In the genomic region with DNA sequence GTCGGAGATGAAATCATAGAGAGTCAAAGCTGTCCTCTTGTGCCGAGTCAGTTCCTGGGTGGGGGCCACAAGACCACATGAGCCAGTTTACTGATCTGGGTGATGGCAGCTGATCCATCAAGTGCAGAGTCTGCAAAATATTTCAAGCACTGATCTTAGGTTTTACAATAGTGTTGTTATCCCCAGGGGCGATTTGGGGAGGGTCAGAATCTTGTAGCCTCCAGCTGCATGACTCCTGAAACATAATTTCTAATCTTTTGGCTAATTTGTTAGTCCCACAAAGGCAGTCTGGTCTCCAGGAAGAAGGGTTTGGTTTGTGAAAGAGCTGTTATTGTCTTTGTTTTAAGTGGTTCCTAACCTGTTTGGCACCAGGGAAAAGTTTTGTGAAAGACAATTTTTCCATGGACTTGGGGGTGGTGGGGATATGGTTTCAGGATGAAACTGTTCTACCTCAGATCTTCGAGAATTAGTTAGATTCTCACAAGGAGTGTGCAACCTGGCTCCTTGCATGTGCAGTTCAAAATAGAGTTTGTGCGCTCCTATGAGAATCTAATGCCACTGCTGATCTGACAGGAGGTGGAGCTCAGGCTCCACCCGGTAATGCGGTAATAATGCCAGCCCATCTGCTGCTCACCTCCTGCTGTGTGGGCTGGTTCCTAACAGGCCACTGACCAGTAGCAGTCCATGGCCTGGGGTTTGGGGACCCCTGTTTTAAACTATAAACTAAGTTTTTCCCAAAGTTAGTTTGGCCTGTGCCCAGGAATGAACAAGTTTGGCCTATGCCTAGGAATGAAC, we compare ENCODE assay signal across 13 cellular contexts. TPM values are rescaled to one million over a fixed set of nuclear protein-coding genes. Genes with fewer than 3 reads are reported as not detected.
DNase-seq lines count a peak whose midpoint lies in the region; ATAC-seq and TF ChIP-seq lines count a peak whose summit lies in the region.
"Had no signal": no experiment of that assay in that cellular context is flagged by ENCODE, and none has a peak within 500 bp of the region (broad histone marks: within the 10 kb centered on the region; RNA-seq: fewer than 3 reads in every experiment).

No MANE protein-coding gene starts in this region.

- H3K36me3 ChIP-seq in mammary epithelial cell (ENCODE audit: insufficient read depth, low read length): peaks cover 2% of the 10 kb centered on the region
- H3K36me3 ChIP-seq in thoracic aorta: no peaks in the 10 kb centered on the region

- peaks cover 7 to 12% of the 10 kb centered on the region in 2 donors for H3K9me3 Mint-ChIP-seq in activated T-cell treated with anti-CD3 and anti-CD28 coated beads, Interleukin-2, amount 50 U/mL, for 72 hours

- BruUV-seq in mammary epithelial cell (replicated peaks; lab: Mats Ljungman, UMichigan): no TSS peak

- dilution Hi-C loops in mammary epithelial cell (cut with HindIII; ENCODE audit: low sequenced_read_pairs): no loop called here

- peaks cover 100% of the 10 kb centered on the region for H3K79me2 ChIP-seq in mammary epithelial cell (ENCODE audit: insufficient read depth, low read length)

- POLR2A ChIA-PET in GM10248 (lab: Yijun Ruan, JAX): no interaction called here

- H3K27me3 Mint-ChIP-seq in activated T-cell treated with anti-CD3 and anti-CD28 coated beads, Interleukin-2, amount 50 U/mL, for 72 hours (ENCODE audit: low read depth): no peaks in the 10 kb centered on the region

- no peaks in the 10 kb centered on the region for H3K27me3 ChIP-seq in mammary epithelial cell (ENCODE audit: insufficient read depth, low read length)
- H3K27me3 ChIP-seq in thoracic aorta (replicated peaks; ENCODE audit: insufficient read depth): no peaks in the 10 kb centered on the region

- no peak overlapping the region for H3K9ac ChIP-seq in mammary epithelial cell (ENCODE audit: insufficient read depth, low read length)

- intact Hi-C loops in mammary epithelial cell (cut with micrococcal nuclease) (no loop called here), left colon (cut with DNase I, micrococcal nuclease) (no loop called here)

- no peak overlapping the region for H3K27ac ChIP-seq in mammary epithelial cell (ENCODE audit: insufficient read depth, low read depth, low read length)
- H3K27ac ChIP-seq in thoracic aorta: peak overlapping the region; percentile 40 to 44
- H3K27ac ChIP-seq: coronary artery, PC-9 had no signal

- no peaks in the 10 kb centered on the region for H4K20me1 ChIP-seq in mammary epithelial cell (ENCODE audit: insufficient read depth, low read length)

- in situ Hi-C loops in mammary epithelial cell (cut with MboI; ENCODE audit: low sequenced_read_pairs in 2 of 2): no loop called here

- no peak for TF ChIP-seq CTCF in mammary epithelial cell (conservative IDR thresholded peaks at IDR 0.05 in 1 of 2, IDR thresholded peaks at IDR 0.05 in 1 of 2; ENCODE audit: extremely low read depth in 1 of 2, insufficient read depth in 1 of 2, low read depth in 1 of 2, low read length in 2 of 2)
- no peak for TF ChIP-seq CTCF in thoracic aorta (IDR thresholded peaks at IDR 0.05)
- no peak for TF ChIP-seq CTCF in GM10248 (IDR thresholded peaks at IDR 0.05; ENCODE audit: control extremely low read depth, extremely low read depth, low read depth, missing control alignments)

- no peak overlapping the region for H2AFZ ChIP-seq in mammary epithelial cell (ENCODE audit: low read depth, low read length)
- H2AFZ ChIP-seq: PC-9 had no signal

- 93% methylated on average over 6 of the region's 7 CpGs for WGBS in mammary epithelial cell (ENCODE audit: low coverage, missing lambda C conversion rate)

- no peak for DNase-seq in activated T-cell treated with anti-CD3 and anti-CD28 coated beads, Interleukin-2, amount 50 U/mL, for 72 hours
- DNase-seq in activated T-cell treated with anti-CD3 and anti-CD28 coated beads, Interleukin-2, amount 50 U/mL, for 1 hour: no peak
- DNase-seq in mammary epithelial cell: peak; percentile 16
- DNase-seq in left colon: peak; percentile 51 to 53
- DNase-seq in thoracic aorta (ENCODE audit: low spot score): no peak
- no peak for DNase-seq in GM10248 (ENCODE audit: extremely low spot score)
- DNase-seq: hippocampal formation; NCI-H1092; PC-9; stimulated activated CD4-positive, alpha-beta T cell treated with anti-CD3 and anti-CD28 coated beads, Interleukin-4, amount 100 ng/mL, for 1 hour had no signal

- no peaks in the 10 kb centered on the region for H3K4me1 ChIP-seq in mammary epithelial cell (ENCODE audit: insufficient read depth, low read length)
- H3K4me1 ChIP-seq in thoracic aorta (ENCODE audit: control insufficient read depth in 1 of 2, low read depth in 2 of 2): peaks cover 2 to 49% of the 10 kb centered on the region in 2 donors

- CTCF ChIA-PET in mammary epithelial cell (lab: Charles Lee; ENCODE audit: low non-redundant PET) (interaction anchor here (0.5 kb wide), 1 partner anchor 26 kb away, joined by 7 read pairs; no protein-coding TSS in a partner anchor), GM10248 (lab: Yijun Ruan, JAX) (interaction anchor here (1.5 to 3.4 kb wide), 3 partner anchors 23 to 32 kb away, joined by 6 to 17 read pairs (median 14); a partner anchor contains a TSS)

- peaks cover 12 to 19% of the 10 kb centered on the region in 2 donors for H3K36me3 Mint-ChIP-seq in activated T-cell treated with anti-CD3 and anti-CD28 coated beads, Interleukin-2, amount 50 U/mL, for 72 hours (ENCODE audit: insufficient read depth in 2 of 2)

- H3K9me3 ChIP-seq in mammary epithelial cell (replicated peaks; ENCODE audit: insufficient read depth, low read length) (peaks cover 10% of the 10 kb centered on the region), thoracic aorta (peaks cover 9% of the 10 kb centered on the region)

- no peak overlapping the region for H3K4me2 ChIP-seq in mammary epithelial cell (ENCODE audit: insufficient read depth, low read depth, low read length)
- H3K4me2 ChIP-seq: PC-9 had no signal

- H3K4me3 Mint-ChIP-seq in activated T-cell treated with anti-CD3 and anti-CD28 coated beads, Interleukin-2, amount 50 U/mL, for 72 hours: no peak overlapping the region

- ATAC-seq in activated T-cell treated with anti-CD3 and anti-CD28 coated beads, Interleukin-2, amount 50 U/mL, for 72 hours (replicated peaks in 1 of 2): no peak
- peak; percentile 92 for ATAC-seq in left colon
- ATAC-seq in thoracic aorta (ENCODE audit: insufficient number of reproducible peaks, low FRiP score, low read depth): no peak
- ATAC-seq in HG03280 (IDR thresholded peaks at IDR 0.05; ENCODE audit: unreplicated experiment): no peak
- ATAC-seq in GM21717 (IDR thresholded peaks at IDR 0.05; ENCODE audit: unreplicated experiment): no peak

- no peak overlapping the region for H3K4me3 ChIP-seq in mammary epithelial cell (replicated peaks in 1 of 3; ENCODE audit: insufficient read depth in 1 of 3, low read depth in 2 of 3, low read length in 3 of 3)
- no peak overlapping the region for H3K4me3 ChIP-seq in thoracic aorta
- H3K4me3 ChIP-seq: coronary artery, PC-9 had no signal

- peak overlapping the region; percentile 58 for H3K27ac Mint-ChIP-seq in activated T-cell treated with anti-CD3 and anti-CD28 coated beads, Interleukin-2, amount 50 U/mL, for 72 hours

- H3K4me1 Mint-ChIP-seq in activated T-cell treated with anti-CD3 and anti-CD28 coated beads, Interleukin-2, amount 50 U/mL, for 72 hours (ENCODE audit: low read depth): peaks cover 54% of the 10 kb centered on the region

RNA-seq across cellular contexts. Expression of a gene that starts 29.2 kb away (rescaled TPM):
- total RNA-seq in activated T-cell treated with anti-CD3 and anti-CD28 coated beads, Interleukin-2, amount 50 U/mL, for 72 hours: 10 to 100 TPM; 44.5 to 54.0 TPM
- 10 to 100 TPM; 67.7 to 72.7 TPM for total RNA-seq in mammary epithelial cell
- polyA plus RNA-seq in mammary epithelial cell: 73.3 TPM
- polyA minus RNA-seq in mammary epithelial cell: 145 TPM
- 10 to 100 TPM; 58.7 to 59.2 TPM for total RNA-seq in left colon
- total RNA-seq in thoracic aorta: 10 to 100 TPM; 39.7 to 54.9 TPM

Comparison
In these comparisons a context has a peak if more than half of its experiments do, and no peak if none do; other contexts are left out.
1. DNase-seq: peak in mammary epithelial cell (single experiment) and left colon (2 of 2); none in activated T-cell treated with anti-CD3 and anti-CD28 coated beads, Interleukin-2, amount 50 U/mL, for 72 hours (0 of 2), activated T-cell treated with anti-CD3 and anti-CD28 coated beads, Interleukin-2, amount 50 U/mL, for 1 hour (single experiment), thoracic aorta (single experiment) and GM10248 (single experiment).